8 cellular contexts compared by ENCODE assay signal in the genomic region with DNA sequence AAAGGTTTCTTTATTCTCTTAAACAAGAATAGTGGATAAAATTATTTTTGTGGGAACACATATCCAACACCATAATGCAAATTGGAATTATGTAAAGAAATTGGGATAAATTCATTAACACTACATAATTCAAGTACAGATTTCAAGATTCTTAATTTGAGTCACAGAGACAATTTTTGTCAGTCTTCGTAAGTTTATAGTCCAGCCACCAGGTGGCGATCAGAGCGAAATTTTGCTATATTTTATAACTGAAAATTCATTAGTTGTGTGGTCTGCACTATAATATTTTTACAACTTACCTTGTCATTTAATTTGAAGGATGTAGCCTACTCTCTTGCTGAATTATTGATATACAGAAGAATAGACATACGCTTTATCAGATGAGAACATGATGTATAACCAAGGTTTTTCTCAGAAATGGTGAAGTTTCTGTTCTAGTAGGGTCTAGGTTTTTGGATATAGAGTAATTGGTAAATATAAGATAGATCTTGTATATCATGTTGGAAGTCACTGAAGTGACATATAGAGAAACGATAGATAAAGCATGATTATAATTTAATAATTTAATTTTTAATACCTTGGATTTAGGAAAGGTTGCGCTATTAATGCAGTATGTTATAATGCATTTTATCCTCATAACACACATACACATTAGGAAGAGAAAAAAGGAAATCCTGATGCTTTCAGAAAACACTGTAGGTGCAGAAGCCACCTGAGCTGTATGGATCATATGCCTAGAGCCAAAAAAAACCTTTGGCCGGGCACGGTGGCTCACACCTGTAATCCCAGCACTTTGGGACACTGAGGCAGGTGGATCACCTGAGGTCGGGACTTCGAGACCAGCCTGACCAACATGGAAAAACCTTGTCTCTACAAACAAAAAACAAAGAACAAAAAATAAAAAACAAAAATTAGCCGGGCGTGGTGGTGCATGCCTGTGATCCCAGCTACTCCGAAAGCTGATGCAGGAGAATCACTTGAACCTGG.
A peak's percentile ranks its signal among the peaks of the same experiment; 100 is the strongest.
DNase-seq lines count a peak whose midpoint lies in the region; ATAC-seq and TF ChIP-seq lines count a peak whose summit lies in the region.

No MANE protein-coding gene starts in this region.

- in situ Hi-C loops in astrocyte of the spinal cord (cut with HindIII; ENCODE audit: low sequenced_read_pairs): no loop called here

- ATAC-seq in HG02885 (IDR thresholded peaks at IDR 0.05; ENCODE audit: poor library complexity, unreplicated experiment): peak; percentile 68

- TF ChIP-seq CTCF in astrocyte of the spinal cord (IDR thresholded peaks at IDR 0.05; ENCODE audit: low read depth, low read length): peak; percentile 50

- H3K4me3 ChIP-seq in astrocyte of the spinal cord (ENCODE audit: low read depth, low read length): no peak overlapping the region

- peak; percentile 6 for DNase-seq in NCI-H2029 (lab: John Stamatoyannopoulos, UW)
- no peak for DNase-seq in NCI-H2029 treated with DMSO at 0.1 percent for 48 hours (lab: John Stamatoyannopoulos, UW)
- peak; percentile 39 for DNase-seq in RKO (ENCODE audit: low spot score)
- peak; percentile 52 for DNase-seq in astrocyte of the spinal cord (ENCODE audit: low read depth, low spot score)
- DNase-seq in kidney tubule cell (ENCODE audit: low spot score): peak; percentile 37
- peak; percentile 4 for DNase-seq in stimulated activated CD8-positive, alpha-beta memory T cell treated with anti-CD3 and anti-CD28 coated beads, Interleukin-7, amount 100 ng/mL, for 24 hours (ENCODE audit: low read depth)
- no peak for DNase-seq in iPS-NIHi7 (ENCODE audit: extremely low spot score)

Comparison
In these comparisons a context has a peak if more than half of its experiments do, and no peak if none do; other contexts are left out.
1. DNase-seq: peak in NCI-H2029 (single experiment), RKO (single experiment), astrocyte of the spinal cord (single experiment), kidney tubule cell (single experiment) and stimulated activated CD8-positive, alpha-beta memory T cell treated with anti-CD3 and anti-CD28 coated beads, Interleukin-7, amount 100 ng/mL, for 24 hours (single experiment); none in NCI-H2029 treated with DMSO at 0.1 percent for 48 hours (single experiment) and iPS-NIHi7 (single experiment).